ENCODE assay signal across 9 cellular contexts in the genomic region with DNA sequence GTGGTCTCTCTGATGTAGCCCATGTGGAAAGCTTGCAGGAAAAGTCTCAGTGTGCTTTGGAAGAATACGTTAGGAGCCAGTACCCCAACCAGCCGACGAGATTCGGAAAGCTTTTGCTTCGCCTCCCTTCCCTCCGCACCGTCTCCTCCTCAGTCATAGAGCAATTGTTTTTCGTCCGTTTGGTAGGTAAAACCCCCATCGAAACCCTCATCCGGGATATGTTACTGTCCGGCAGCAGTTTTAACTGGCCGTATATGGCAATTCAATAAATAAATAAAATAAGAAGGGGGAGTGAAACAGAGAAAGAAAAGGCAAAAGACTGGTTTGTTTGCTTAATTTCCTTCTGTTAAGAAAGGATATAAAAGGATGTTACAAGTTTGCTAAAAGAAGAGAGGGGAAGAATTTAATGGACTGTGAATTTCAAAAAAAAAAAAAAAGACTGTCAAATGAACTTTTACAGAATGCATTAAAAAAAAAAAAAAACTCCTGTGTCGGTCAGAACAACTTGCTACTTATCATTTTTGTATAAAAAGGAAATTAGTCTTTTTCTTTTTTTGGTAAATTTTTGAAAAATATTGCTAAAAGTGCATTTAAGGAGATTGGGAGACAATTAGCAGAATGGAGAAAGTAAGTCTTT. TPM values are rescaled to one million over a fixed set of nuclear protein-coding genes. Genes with fewer than 3 reads are reported as not detected.
DNase-seq lines count a peak whose midpoint lies in the region; ATAC-seq, FAIRE-seq and TF ChIP-seq lines count a peak whose summit lies in the region.
"Had no signal": no experiment of that assay in that cellular context is flagged by ENCODE, and none has a peak within 500 bp of the region (broad histone marks: within the 10 kb centered on the region; RNA-seq: fewer than 3 reads in every experiment).

No MANE protein-coding gene starts in this region.

- H3K4me1 ChIP-seq in kidney (ENCODE audit: control insufficient read depth in 1 of 2, insufficient read depth in 1 of 2, low read depth in 1 of 2, low read length in 2 of 2) = peaks cover 1 to 3% of the 10 kb centered on the region in 2 donors
- peaks cover 17 to 24% (median 23%) of the 10 kb centered on the region in 3 donors for H3K4me1 ChIP-seq in skeletal muscle tissue (ENCODE audit: control insufficient read depth in 3 of 3, insufficient read depth in 3 of 3, low read length in 3 of 3)

- H3K9ac ChIP-seq in kidney (ENCODE audit: low read length in 2 of 2) (peak overlapping the region; percentile 99 to 100), skeletal muscle tissue (ENCODE audit: low read depth in 1 of 3, low read length in 3 of 3) (peak overlapping the region; percentile 85 to 90 (median 87))

- H3K4me3 ChIP-seq in astrocyte of the spinal cord (ENCODE audit: low read depth, low read length) = peak overlapping the region; percentile 99
- H3K4me3 ChIP-seq in kidney (ENCODE audit: low read length in 2 of 2) = peak overlapping the region; percentile 96 to 100
- H3K4me3 ChIP-seq in skeletal muscle tissue (ENCODE audit: low read length in 3 of 3) = peak overlapping the region; percentile 74 to 98 (median 82)

- intact Hi-C loops in kidney (cut with DNase I) = loop anchor here (10.0 kb wide), 2 partner anchors 557 to 1053 kb away; no protein-coding TSS in a partner anchor
- intact Hi-C loops in activated T-helper 1 cell treated with anti-CD3 and anti-CD28 coated beads, Interleukin-12 subunit alpha, Interleukin-12 subunit beta, Interleukin-2, Interleukin-4 antibody, amounts not matched to agents 30 ng/mL and 10 ng/mL and 1 ng/mL, durations not matched to agents 14 hours and 24 hours and 36 hours (cut with micrococcal nuclease) = no loop called here

- H3K27ac Mint-ChIP-seq in activated T-helper 1 cell treated with anti-CD3 and anti-CD28 coated beads, Interleukin-12 subunit alpha, Interleukin-12 subunit beta, Interleukin-2, Interleukin-4 antibody, amounts not matched to agents 30 ng/mL and 10 ng/mL and 1 ng/mL, durations not matched to agents 14 hours and 24 hours and 36 hours = no peak overlapping the region

- H3K36me3 ChIP-seq in kidney (ENCODE audit: control insufficient read depth in 1 of 2, insufficient read depth in 2 of 2, low read length in 2 of 2) (peaks cover 7 to 60% of the 10 kb centered on the region in 2 donors), skeletal muscle tissue (ENCODE audit: control insufficient read depth in 3 of 3, insufficient read depth in 3 of 3, low read length in 3 of 3) (peaks cover 14 to 20% (median 15%) of the 10 kb centered on the region in 3 donors)

- H3K9me3 ChIP-seq in kidney (ENCODE audit: control insufficient read depth in 1 of 2, low read length in 2 of 2) (no peaks in the 10 kb centered on the region), skeletal muscle tissue (ENCODE audit: control insufficient read depth in 3 of 3, low read length in 3 of 3) (no peaks in the 10 kb centered on the region)

- DNase-seq in HCEC 1CT = peak; percentile 36
- DNase-seq in astrocyte of the spinal cord (ENCODE audit: low read depth, low spot score) = peak; percentile 33
- no peak for DNase-seq in kidney
- no peak for DNase-seq in activated T-helper 1 cell treated with anti-CD3 and anti-CD28 coated beads, Interleukin-12 subunit alpha, Interleukin-12 subunit beta, Interleukin-2, Interleukin-4 antibody, amounts not matched to agents 30 ng/mL and 10 ng/mL and 1 ng/mL, durations not matched to agents 14 hours and 24 hours and 36 hours (ENCODE audit: low spot score)
- no peak for DNase-seq in kidney glomerular epithelial cell (lab: John Stamatoyannopoulos, UW)
- DNase-seq: stimulated activated CD4-positive, alpha-beta T cell treated with anti-CD3 and anti-CD28 coated beads, Interleukin-4, amount 100 ng/mL, for 4 hours had no signal

- no peaks in the 10 kb centered on the region for H3K4me1 Mint-ChIP-seq in activated T-helper 1 cell treated with anti-CD3 and anti-CD28 coated beads, Interleukin-12 subunit alpha, Interleukin-12 subunit beta, Interleukin-2, Interleukin-4 antibody, amounts not matched to agents 30 ng/mL and 10 ng/mL and 1 ng/mL, durations not matched to agents 14 hours and 24 hours and 36 hours (ENCODE audit: low read depth)

- H3K9me3 Mint-ChIP-seq in activated T-helper 1 cell treated with anti-CD3 and anti-CD28 coated beads, Interleukin-12 subunit alpha, Interleukin-12 subunit beta, Interleukin-2, Interleukin-4 antibody, amounts not matched to agents 30 ng/mL and 10 ng/mL and 1 ng/mL, durations not matched to agents 14 hours and 24 hours and 36 hours = no peaks in the 10 kb centered on the region

- no peaks in the 10 kb centered on the region for H3K27me3 ChIP-seq in skeletal muscle tissue (ENCODE audit: control insufficient read depth in 3 of 3, insufficient read depth in 3 of 3, low read length in 3 of 3)

- H3K27me3 Mint-ChIP-seq in activated T-helper 1 cell treated with anti-CD3 and anti-CD28 coated beads, Interleukin-12 subunit alpha, Interleukin-12 subunit beta, Interleukin-2, Interleukin-4 antibody, amounts not matched to agents 30 ng/mL and 10 ng/mL and 1 ng/mL, durations not matched to agents 14 hours and 24 hours and 36 hours (ENCODE audit: insufficient read depth) = peaks cover 81% of the 10 kb centered on the region

- in situ Hi-C loops in astrocyte of the spinal cord (cut with HindIII; ENCODE audit: low sequenced_read_pairs) = loop anchor here (25.0 kb wide), 1 partner anchor 1050 kb away; no protein-coding TSS in a partner anchor

- H3K4me3 Mint-ChIP-seq in activated T-helper 1 cell treated with anti-CD3 and anti-CD28 coated beads, Interleukin-12 subunit alpha, Interleukin-12 subunit beta, Interleukin-2, Interleukin-4 antibody, amounts not matched to agents 30 ng/mL and 10 ng/mL and 1 ng/mL, durations not matched to agents 14 hours and 24 hours and 36 hours = no peak overlapping the region

- FAIRE-seq in kidney (lab: Jason Lieb, UNC) = no peak

- TF ChIP-seq CTCF in astrocyte of the spinal cord (IDR thresholded peaks at IDR 0.05; ENCODE audit: low read depth, low read length) = no peak
- TF ChIP-seq CTCF in kidney (IDR thresholded peaks at IDR 0.05; ENCODE audit: borderline replicate concordance, extremely low read depth, insufficient read depth) = no peak

- peaks cover 3% of the 10 kb centered on the region for H3K36me3 Mint-ChIP-seq in activated T-helper 1 cell treated with anti-CD3 and anti-CD28 coated beads, Interleukin-12 subunit alpha, Interleukin-12 subunit beta, Interleukin-2, Interleukin-4 antibody, amounts not matched to agents 30 ng/mL and 10 ng/mL and 1 ng/mL, durations not matched to agents 14 hours and 24 hours and 36 hours (ENCODE audit: low read depth)

- no peak for ATAC-seq in HG03571 (IDR thresholded peaks at IDR 0.05; ENCODE audit: unreplicated experiment)
- ATAC-seq in HG03342 (IDR thresholded peaks at IDR 0.05; ENCODE audit: unreplicated experiment) = no peak

- peak overlapping the region; percentile 92 to 97 for H3K27ac ChIP-seq in kidney (ENCODE audit: low read depth in 2 of 2, low read length in 2 of 2)
- peak overlapping the region; percentile 82 for H3K27ac ChIP-seq in skeletal muscle tissue (ENCODE audit: low read depth, low read length)

RNA-seq across cellular contexts. Expression of gene NR2F2, which starts 7.0 kb away (rescaled TPM):
- total RNA-seq in kidney = 191 TPM
- polyA plus RNA-seq in kidney (ENCODE audit: insufficient read depth, low read depth, low replicate concordance) = 42.5 TPM
- 12.0 TPM for total RNA-seq in skeletal muscle tissue
- not detected in 2 replicates for total RNA-seq in activated T-helper 1 cell treated with anti-CD3 and anti-CD28 coated beads, Interleukin-12 subunit alpha, Interleukin-12 subunit beta, Interleukin-2, Interleukin-4 antibody, amounts not matched to agents 30 ng/mL and 10 ng/mL and 1 ng/mL, durations not matched to agents 14 hours and 24 hours and 36 hours

Comparison
In these comparisons a context has a peak if more than half of its experiments do, and no peak if none do; other contexts are left out.
1. DNase-seq: peak in HCEC 1CT (single experiment) and astrocyte of the spinal cord (single experiment); none in kidney (single experiment), activated T-helper 1 cell treated with anti-CD3 and anti-CD28 coated beads, Interleukin-12 subunit alpha, Interleukin-12 subunit beta, Interleukin-2, Interleukin-4 antibody, amounts not matched to agents 30 ng/mL and 10 ng/mL and 1 ng/mL, durations not matched to agents 14 hours and 24 hours and 36 hours (single experiment) and kidney glomerular epithelial cell (single experiment).
2. RNA of gene NR2F2, which starts 7.0 kb away (total RNA-seq): 191 TPM in kidney (single experiment); 12.0 TPM in skeletal muscle tissue (single experiment) and not detected in activated T-helper 1 cell treated with anti-CD3 and anti-CD28 coated beads, Interleukin-12 subunit alpha, Interleukin-12 subunit beta, Interleukin-2, Interleukin-4 antibody, amounts not matched to agents 30 ng/mL and 10 ng/mL and 1 ng/mL, durations not matched to agents 14 hours and 24 hours and 36 hours; every median in the first group is over 10 times any median in the second.
3. Peak in every context shown above with its lines, with median percentiles within 50 percentile points of each other: H3K4me3 ChIP-seq.